ENCODE assay signal across 8 cellular contexts in the genomic region with DNA sequence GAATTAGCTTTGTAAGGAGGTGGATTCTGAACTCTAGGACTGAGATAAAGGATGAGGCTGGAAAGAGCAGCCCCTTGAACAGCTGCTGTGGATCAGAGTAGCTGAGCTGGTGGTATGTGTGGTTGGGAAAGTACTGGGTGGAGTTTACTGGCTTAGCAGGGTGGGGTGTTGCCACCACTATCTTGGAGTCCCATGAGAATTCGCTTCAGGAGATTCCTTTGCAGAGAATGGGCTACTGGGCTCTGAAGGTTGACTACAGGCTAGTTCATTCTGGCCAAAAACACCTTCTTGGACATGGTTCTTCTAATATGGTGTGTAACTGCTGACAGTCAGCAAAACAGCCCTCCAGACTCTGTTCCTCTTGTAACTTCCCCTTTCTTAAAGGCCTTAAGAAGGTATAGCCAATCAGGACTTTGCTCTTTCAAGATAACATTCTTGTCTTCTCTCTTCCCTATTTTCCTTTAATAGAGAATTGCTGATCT. TPM values are rescaled to one million over a fixed set of nuclear protein-coding genes. Genes with fewer than 3 reads are reported as not detected.
DNase-seq lines count a peak whose midpoint lies in the region; ATAC-seq and TF ChIP-seq lines count a peak whose summit lies in the region.

No MANE protein-coding gene starts in this region.

- TF ChIP-seq CTCF in left lung (IDR thresholded peaks at IDR 0.05): no peak

- H3K27ac ChIP-seq in left lung: peak overlapping the region in 1 of 2 donors; percentile 83

- H3K36me3 ChIP-seq in left lung: no peaks in the 10 kb centered on the region

- peak; percentile 43 for ATAC-seq in GM18508 (IDR thresholded peaks at IDR 0.05; ENCODE audit: insufficient read depth, unreplicated experiment)
- peak; percentile 51 for ATAC-seq in HG02798 (IDR thresholded peaks at IDR 0.05; ENCODE audit: poor library complexity, unreplicated experiment)
- ATAC-seq in left lung: peak; percentile 71
- no peak for ATAC-seq in GM21825 (IDR thresholded peaks at IDR 0.05; ENCODE audit: unreplicated experiment)

- H3K4me1 ChIP-seq in left lung: peaks cover 20 to 89% of the 10 kb centered on the region in 2 donors

- DNase-seq in SIG-M5 (lab: John Stamatoyannopoulos, UW): peak; percentile 90
- DNase-seq in left lung: no peak
- DNase-seq in NCI-H1694 treated with DMSO at 0.1 percent for 48 hours (lab: John Stamatoyannopoulos, UW): no peak
- no peak for DNase-seq in HK-2 (ENCODE audit: unreplicated experiment)
- no peak for DNase-seq in NCI-H526 (lab: John Stamatoyannopoulos, UW)

- no peaks in the 10 kb centered on the region for H3K27me3 ChIP-seq in left lung

- no peaks in the 10 kb centered on the region for H3K9me3 ChIP-seq in left lung

- no peak overlapping the region for H3K4me3 ChIP-seq in left lung

- intact Hi-C loops in left lung (cut with DNase I): no loop called here

RNA-seq across cellular contexts. Expression of a gene that starts 52.7 kb away (rescaled TPM):
- total RNA-seq in left lung: 10 to 100 TPM; 16.6 to 32.1 TPM
